13 cellular contexts compared by ENCODE assay signal in the genomic region with DNA sequence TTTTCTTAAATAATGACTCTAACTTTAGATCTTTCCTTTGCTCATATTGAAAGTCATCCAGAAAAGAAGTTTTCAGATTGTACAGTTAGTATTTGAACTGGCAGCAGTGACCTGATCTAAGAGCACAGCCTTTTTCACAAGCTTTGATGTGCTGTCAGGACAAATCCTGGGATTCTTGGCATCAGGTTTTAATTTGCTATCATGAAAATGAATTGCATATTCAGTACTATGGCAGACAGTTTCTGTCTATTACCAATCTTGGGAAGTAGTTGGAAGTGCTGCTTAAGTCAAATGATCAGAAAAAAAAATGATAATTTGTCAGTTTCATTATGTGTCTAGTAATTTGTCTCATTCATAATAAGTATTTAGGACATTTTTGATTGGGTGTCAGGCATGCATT.
DNase-seq lines count a peak whose midpoint lies in the region; ATAC-seq and TF ChIP-seq lines count a peak whose summit lies in the region.
"Had no signal": no experiment of that assay in that cellular context is flagged by ENCODE, and none has a peak within 500 bp of the region (broad histone marks: within the 10 kb centered on the region; RNA-seq: fewer than 3 reads in every experiment).

No MANE protein-coding gene starts in this region.

- BruUV-seq in HCT116 (replicated peaks; lab: Mats Ljungman, UMichigan): no TSS peak

- no peak overlapping the region for H3K4me3 ChIP-seq in HCT116 (replicated peaks in 1 of 2; ENCODE audit: low read depth in 1 of 2, low read length in 2 of 2)
- no peak overlapping the region for H3K4me3 ChIP-seq in adipocyte (ENCODE audit: low read length)
- no peak overlapping the region for H3K4me3 ChIP-seq in upper lobe of right lung
- H3K4me3 ChIP-seq: BLaER1 had no signal

- RAD21 ChIA-PET in HCT116 (lab: Charles Lee; ENCODE audit: low non-redundant PET in 1 of 2, low total read pairs in 2 of 2, uncharacterized antibody in 2 of 2, unreplicated experiment in 2 of 2): no interaction called here

- H3K9me3 Mint-ChIP-seq in activated naive CD4-positive, alpha-beta T cell treated with anti-CD3 and anti-CD28 coated beads, Interleukin-2, amount 10 ng/mL, durations not matched to agents 7 days and 5 days: no peaks in the 10 kb centered on the region

- peaks cover 0 to 13% of the 10 kb centered on the region in 2 experiments; a peak in 1 of 4 replicates for H3K4me1 ChIP-seq in HCT116 (ENCODE audit: control insufficient read depth in 1 of 2, insufficient read depth in 2 of 2, low read length in 2 of 2)
- peaks cover 9% of the 10 kb centered on the region for H3K4me1 ChIP-seq in adipocyte (ENCODE audit: control insufficient read depth, insufficient read depth, low read length)
- H3K4me1 ChIP-seq in upper lobe of right lung: no peaks in the 10 kb centered on the region
- H3K4me1 ChIP-seq: BLaER1, Caco-2 had no signal

- no peak for DNase-seq in HCT116 (ENCODE audit: low read depth, low spot score)
- peak; percentile 10 for DNase-seq in OCI-M1 (lab: John Stamatoyannopoulos, UW)
- peak; percentile 34 for DNase-seq in adipocyte (ENCODE audit: low read depth)
- DNase-seq in activated naive CD4-positive, alpha-beta T cell treated with anti-CD3 and anti-CD28 coated beads, Interleukin-2, amount 10 ng/mL, durations not matched to agents 7 days and 5 days: no peak
- no peak for DNase-seq in stimulated activated CD4-positive, alpha-beta T cell treated with anti-CD3 and anti-CD28 coated beads, Interleukin-2, amount 100 ng/mL, for 48 hours
- DNase-seq in effector CD4-positive, alpha-beta T cell: no peak
- no peak for DNase-seq in upper lobe of right lung
- DNase-seq: Caco-2; CD8-positive, alpha-beta memory T cell; DND-41; GDM1 had no signal

- H3K27ac Mint-ChIP-seq in activated naive CD4-positive, alpha-beta T cell treated with anti-CD3 and anti-CD28 coated beads, Interleukin-2, amount 10 ng/mL, durations not matched to agents 7 days and 5 days: no peak overlapping the region
- H3K27ac Mint-ChIP-seq: CD8-positive, alpha-beta memory T cell had no signal

- intact Hi-C loops in HCT116 (cut with micrococcal nuclease) (loop anchor here (10.0 kb wide), 2 partner anchors 664 to 1496 kb away; no protein-coding TSS in a partner anchor), upper lobe of right lung (cut with DNase I) (no loop called here)

- TF ChIP-seq CTCF in HCT116 (IDR thresholded peaks at IDR 0.05 in 2 of 3, conservative IDR thresholded peaks at IDR 0.05 in 1 of 3; ENCODE audit: borderline replicate concordance in 1 of 3, insufficient read depth in 1 of 3, low read depth in 2 of 3, low read length in 2 of 3) (no peak), upper lobe of right lung (IDR thresholded peaks at IDR 0.05) (no peak)

- H3K4me2 ChIP-seq in HCT116 (ENCODE audit: low read length): no peak overlapping the region
- H3K4me2 ChIP-seq: BLaER1 had no signal

- no peak for TF ChIP-seq POLR2A in HCT116 (IDR thresholded peaks at IDR 0.05; ENCODE audit: borderline replicate concordance, extremely low read depth, insufficient read depth, insufficient read length)

- H3K36me3 ChIP-seq in HCT116 (ENCODE audit: control insufficient read depth in 1 of 2, insufficient read depth in 2 of 2, low read length in 2 of 2) (no peaks in the 10 kb centered on the region), adipocyte (ENCODE audit: control insufficient read depth, insufficient read depth, low read length, severe bottlenecking) (no peaks in the 10 kb centered on the region), upper lobe of right lung (no peaks in the 10 kb centered on the region)
- H3K36me3 ChIP-seq: BLaER1 had no signal

- no peak for ATAC-seq in HCT116
- no peak for ATAC-seq in upper lobe of right lung
- ATAC-seq: HepG2 had no signal

- no peaks in the 10 kb centered on the region for H4K20me1 ChIP-seq in HCT116 (ENCODE audit: insufficient read depth)
- H4K20me1 ChIP-seq: BLaER1 had no signal

- H3K27me3 Mint-ChIP-seq in activated naive CD4-positive, alpha-beta T cell treated with anti-CD3 and anti-CD28 coated beads, Interleukin-2, amount 10 ng/mL, durations not matched to agents 7 days and 5 days: no peaks in the 10 kb centered on the region
- H3K27me3 Mint-ChIP-seq: CD8-positive, alpha-beta memory T cell had no signal

- peak overlapping the region; percentile 63 for H2AFZ ChIP-seq in HCT116 (ENCODE audit: low read depth, low read length, poor library complexity, severe bottlenecking)

- H3K9me2 ChIP-seq in HCT116 (ENCODE audit: insufficient read depth): peaks cover 3% of the 10 kb centered on the region; the same call in 1 of the 2 replicates

- no peaks in the 10 kb centered on the region for H3K36me3 Mint-ChIP-seq in activated naive CD4-positive, alpha-beta T cell treated with anti-CD3 and anti-CD28 coated beads, Interleukin-2, amount 10 ng/mL, durations not matched to agents 7 days and 5 days
- H3K36me3 Mint-ChIP-seq: CD8-positive, alpha-beta memory T cell had no signal

- H3K79me2 ChIP-seq in HCT116 (ENCODE audit: insufficient read depth, low read length): no peaks in the 10 kb centered on the region

- H3K4me1 Mint-ChIP-seq in activated naive CD4-positive, alpha-beta T cell treated with anti-CD3 and anti-CD28 coated beads, Interleukin-2, amount 10 ng/mL, durations not matched to agents 7 days and 5 days: no peaks in the 10 kb centered on the region
- H3K4me1 Mint-ChIP-seq: CD8-positive, alpha-beta memory T cell had no signal

- H3K9me3 ChIP-seq in HCT116 (ENCODE audit: control insufficient read depth in 1 of 2, insufficient read depth in 1 of 2, low read depth in 1 of 2, low read length in 2 of 2) (no peaks in the 10 kb centered on the region), adipocyte (ENCODE audit: control insufficient read depth, low read length) (no peaks in the 10 kb centered on the region), upper lobe of right lung (no peaks in the 10 kb centered on the region)
- H3K9me3 ChIP-seq: BLaER1, Caco-2 had no signal

- CTCF ChIA-PET in HCT116 (lab: Charles Lee): no interaction called here
- CTCF ChIA-PET in activated naive CD4-positive, alpha-beta T cell treated with anti-CD3 and anti-CD28 coated beads, Interleukin-2, amount 10 ng/mL, durations not matched to agents 7 days and 5 days (lab: Charles Lee): no interaction called here

- H3K27ac ChIP-seq in HCT116 (ENCODE audit: low read depth, low read length) (peak overlapping the region; percentile 29), upper lobe of right lung (no peak overlapping the region)
- H3K27ac ChIP-seq: BLaER1 had no signal

- H3K27me3 ChIP-seq in HCT116 (ENCODE audit: insufficient read depth, low read length): no peaks in the 10 kb centered on the region
- H3K27me3 ChIP-seq in adipocyte (replicated peaks; ENCODE audit: control insufficient read depth, insufficient read depth, low read length): no peaks in the 10 kb centered on the region
- H3K27me3 ChIP-seq in upper lobe of right lung: no peaks in the 10 kb centered on the region
- H3K27me3 ChIP-seq: BLaER1 had no signal

- no peak overlapping the region for H3K4me3 Mint-ChIP-seq in activated naive CD4-positive, alpha-beta T cell treated with anti-CD3 and anti-CD28 coated beads, Interleukin-2, amount 10 ng/mL, durations not matched to agents 7 days and 5 days
- H3K4me3 Mint-ChIP-seq: CD8-positive, alpha-beta memory T cell had no signal

- no peak for TF ChIP-seq RAD21 in HCT116 (IDR thresholded peaks at IDR 0.05; ENCODE audit: low read depth)

- POLR2A ChIA-PET in HCT116 (lab: Charles Lee): no interaction called here

- no peak overlapping the region for H3K9ac ChIP-seq in HCT116 (ENCODE audit: low read length)
- H3K9ac ChIP-seq in adipocyte (ENCODE audit: low read length): peak overlapping the region; percentile 56
- H3K9ac ChIP-seq: BLaER1 had no signal

TF ChIP-seq in HCT116, 20 proteins besides CTCF, POLR2A, EP300 and RAD21 (continues in another document):
- TF ChIP-seq ZFX (IDR thresholded peaks at IDR 0.05) (no peak), POLR2AphosphoS5 (IDR thresholded peaks at IDR 0.05; ENCODE audit: low read depth, low read length) (no peak), EZH2phosphoT487 (IDR thresholded peaks at IDR 0.05; ENCODE audit: borderline replicate concordance) (no peak), FOSL1 (IDR thresholded peaks at IDR 0.05; ENCODE audit: low read depth) (no peak), EZH2 (IDR thresholded peaks at IDR 0.05) (no peak), CEBPB (IDR thresholded peaks at IDR 0.05; ENCODE audit: low read depth) (no peak), ZNF274 (IDR thresholded peaks at IDR 0.05; ENCODE audit: low read depth, low read length) (no peak)
- TF ChIP-seq, protein P1, sequence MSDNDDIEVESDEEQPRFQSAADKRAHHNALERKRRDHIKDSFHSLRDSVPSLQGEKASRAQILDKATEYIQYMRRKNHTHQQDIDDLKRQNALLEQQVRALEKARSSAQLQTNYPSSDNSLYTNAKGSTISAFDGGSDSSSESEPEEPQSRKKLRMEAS (IDR thresholded peaks at IDR 0.05): no peak
- TF ChIP-seq, protein P2, sequence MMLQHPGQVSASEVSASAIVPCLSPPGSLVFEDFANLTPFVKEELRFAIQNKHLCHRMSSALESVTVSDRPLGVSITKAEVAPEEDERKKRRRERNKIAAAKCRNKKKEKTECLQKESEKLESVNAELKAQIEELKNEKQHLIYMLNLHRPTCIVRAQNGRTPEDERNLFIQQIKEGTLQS (IDR thresholded peaks at IDR 0.05): no peak
- TF ChIP-seq, protein P3, sequence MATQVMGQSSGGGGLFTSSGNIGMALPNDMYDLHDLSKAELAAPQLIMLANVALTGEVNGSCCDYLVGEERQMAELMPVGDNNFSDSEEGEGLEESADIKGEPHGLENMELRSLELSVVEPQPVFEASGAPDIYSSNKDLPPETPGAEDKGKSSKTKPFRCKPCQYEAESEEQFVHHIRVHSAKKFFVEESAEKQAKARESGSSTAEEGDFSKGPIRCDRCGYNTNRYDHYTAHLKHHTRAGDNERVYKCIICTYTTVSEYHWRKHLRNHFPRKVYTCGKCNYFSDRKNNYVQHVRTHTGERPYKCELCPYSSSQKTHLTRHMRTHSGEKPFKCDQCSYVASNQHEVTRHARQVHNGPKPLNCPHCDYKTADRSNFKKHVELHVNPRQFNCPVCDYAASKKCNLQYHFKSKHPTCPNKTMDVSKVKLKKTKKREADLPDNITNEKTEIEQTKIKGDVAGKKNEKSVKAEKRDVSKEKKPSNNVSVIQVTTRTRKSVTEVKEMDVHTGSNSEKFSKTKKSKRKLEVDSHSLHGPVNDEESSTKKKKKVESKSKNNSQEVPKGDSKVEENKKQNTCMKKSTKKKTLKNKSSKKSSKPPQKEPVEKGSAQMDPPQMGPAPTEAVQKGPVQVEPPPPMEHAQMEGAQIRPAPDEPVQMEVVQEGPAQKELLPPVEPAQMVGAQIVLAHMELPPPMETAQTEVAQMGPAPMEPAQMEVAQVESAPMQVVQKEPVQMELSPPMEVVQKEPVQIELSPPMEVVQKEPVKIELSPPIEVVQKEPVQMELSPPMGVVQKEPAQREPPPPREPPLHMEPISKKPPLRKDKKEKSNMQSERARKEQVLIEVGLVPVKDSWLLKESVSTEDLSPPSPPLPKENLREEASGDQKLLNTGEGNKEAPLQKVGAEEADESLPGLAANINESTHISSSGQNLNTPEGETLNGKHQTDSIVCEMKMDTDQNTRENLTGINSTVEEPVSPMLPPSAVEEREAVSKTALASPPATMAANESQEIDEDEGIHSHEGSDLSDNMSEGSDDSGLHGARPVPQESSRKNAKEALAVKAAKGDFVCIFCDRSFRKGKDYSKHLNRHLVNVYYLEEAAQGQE (IDR thresholded peaks at IDR 0.05; ENCODE audit: low read depth): no peak

Comparison
In these comparisons a context has a peak if more than half of its experiments do, and no peak if none do; other contexts are left out.
1. DNase-seq: peak in OCI-M1 (single experiment) and adipocyte (single experiment); none in HCT116 (single experiment), activated naive CD4-positive, alpha-beta T cell treated with anti-CD3 and anti-CD28 coated beads, Interleukin-2, amount 10 ng/mL, durations not matched to agents 7 days and 5 days (single experiment), stimulated activated CD4-positive, alpha-beta T cell treated with anti-CD3 and anti-CD28 coated beads, Interleukin-2, amount 100 ng/mL, for 48 hours (0 of 2), effector CD4-positive, alpha-beta T cell (single experiment) and upper lobe of right lung (single experiment).